In genomic region chr10:76428541-76429330, GRCh38 we compare ENCODE assay signal across 9 cellular contexts.
DNase-seq lines count a peak whose midpoint lies in the region; ATAC-seq, FAIRE-seq and TF ChIP-seq lines count a peak whose summit lies in the region.
"Had no signal": no experiment of that assay in that cellular context is flagged by ENCODE, and none has a peak within 500 bp of the region (broad histone marks: within the 10 kb centered on the region; RNA-seq: fewer than 3 reads in every experiment).

No MANE protein-coding gene starts in this region.

- H3K4me2 ChIP-seq in A549 = peak overlapping the region; percentile 36; the same call in 1 of the 3 replicates

- H3K4me3 ChIP-seq in A549 = no peak overlapping the region
- no peak overlapping the region for H3K4me3 ChIP-seq in astrocyte of the cerebellum (ENCODE audit: low read depth, low read length)
- no peak overlapping the region for H3K4me3 ChIP-seq in kidney epithelial cell (ENCODE audit: low read depth, low read length)

- no peak overlapping the region for H3K27ac Mint-ChIP-seq in glutamatergic neuron (ENCODE audit: unreplicated experiment)
- H3K27ac Mint-ChIP-seq: naive thymus-derived CD4-positive, alpha-beta T cell had no signal

- no peak for TF ChIP-seq EP300 in A549 (IDR thresholded peaks at IDR 0.05)

- H3K27me3 ChIP-seq in kidney epithelial cell (ENCODE audit: control insufficient read depth, insufficient read depth, low read length) = no peaks in the 10 kb centered on the region

- H3K4me1 Mint-ChIP-seq in glutamatergic neuron (ENCODE audit: low read depth, unreplicated experiment) = peaks cover 11% of the 10 kb centered on the region
- H3K4me1 Mint-ChIP-seq: naive thymus-derived CD4-positive, alpha-beta T cell had no signal

- peaks cover 21% of the 10 kb centered on the region for H3K4me1 ChIP-seq in A549

- no peak for TF ChIP-seq CTCF in A549 (IDR thresholded peaks at IDR 0.05)
- TF ChIP-seq CTCF in astrocyte of the cerebellum (IDR thresholded peaks at IDR 0.05; ENCODE audit: low read depth, low read length, missing control alignments) = no peak
- no peak for TF ChIP-seq CTCF in kidney epithelial cell (IDR thresholded peaks at IDR 0.05; ENCODE audit: insufficient read depth, low read length, poor library complexity, severe bottlenecking)
- TF ChIP-seq CTCF in glutamatergic neuron (IDR thresholded peaks at IDR 0.05; ENCODE audit: partially characterized antibody, unreplicated experiment) = no peak

- no peaks in the 10 kb centered on the region for H3K36me3 ChIP-seq in kidney epithelial cell (ENCODE audit: control insufficient read depth, insufficient read depth, low read length)

- FAIRE-seq in A549 (lab: Jason Lieb, UNC) = no peak

- H3K27me3 Mint-ChIP-seq in glutamatergic neuron (ENCODE audit: unreplicated experiment) = no peaks in the 10 kb centered on the region

- H3K4me3 Mint-ChIP-seq in glutamatergic neuron (ENCODE audit: unreplicated experiment) = no peak overlapping the region
- H3K4me3 Mint-ChIP-seq: naive thymus-derived CD4-positive, alpha-beta T cell had no signal

- TF ChIP-seq POLR2A in A549 (IDR thresholded peaks at IDR 0.05; ENCODE audit: low read length) = no peak

- H3K9me3 ChIP-seq in A549 = no peaks in the 10 kb centered on the region

- peak in 1 of 2 experiments; percentile 17 for DNase-seq in A549 (ENCODE audit: low read depth in 1 of 2, low spot score in 1 of 2)
- peak; percentile 83 for DNase-seq in HT1080 (ENCODE audit: low read depth)
- peak; percentile 88 for DNase-seq in astrocyte of the cerebellum (ENCODE audit: low read depth)
- peak; percentile 64 for DNase-seq in kidney epithelial cell (ENCODE audit: low read depth)
- DNase-seq in activated CD4-positive, alpha-beta T cell treated with anti-CD3 and anti-CD28 coated beads, Interleukin-2, amount 50 U/mL, for 48 hours = no peak
- DNase-seq in glutamatergic neuron = no peak
- DNase-seq: naive thymus-derived CD4-positive, alpha-beta T cell had no signal

- in situ Hi-C loops in astrocyte of the cerebellum (cut with HindIII; ENCODE audit: low sequenced_read_pairs) = no loop called here

- CTCF ChIA-PET in A549 (lab: Yijun Ruan, JAX) = interaction anchor here (0.7 kb wide), 1 partner anchor 576 kb away, joined by 3 read pairs; no protein-coding TSS in a partner anchor

- H3K27ac ChIP-seq in A549 = peak overlapping the region in 1 of 2 experiments; percentile 28; a peak in 2 of 6 replicates

- ATAC-seq in A549 (peak; percentile 28 to 54; a peak in 2 of 6 replicates), GM21381 (IDR thresholded peaks at IDR 0.05; ENCODE audit: unreplicated experiment) (no peak), HG02840 (IDR thresholded peaks at IDR 0.05; ENCODE audit: low FRiP score, unreplicated experiment) (no peak)
- ATAC-seq: naive thymus-derived CD4-positive, alpha-beta T cell had no signal

- H3K36me3 Mint-ChIP-seq in glutamatergic neuron (ENCODE audit: unreplicated experiment) = no peaks in the 10 kb centered on the region
- H3K36me3 Mint-ChIP-seq: naive thymus-derived CD4-positive, alpha-beta T cell had no signal

- POLR2A ChIA-PET in A549 (lab: Yijun Ruan, JAX) = no interaction called here

- H3K9me3 Mint-ChIP-seq in glutamatergic neuron (ENCODE audit: unreplicated experiment) = no peaks in the 10 kb centered on the region

- TF ChIP-seq RAD21 in A549 (conservative IDR thresholded peaks at IDR 0.05 in 1 of 2, IDR thresholded peaks at IDR 0.05 in 1 of 2) = no peak

- 44% methylated on average over 4 of the region's 4 CpGs for WGBS in A549 (ENCODE audit: missing lambda C conversion rate)

TF ChIP-seq in A549, 52 proteins besides CTCF, POLR2A, EP300 and RAD21:
- no peak for TF ChIP-seq KDM1A (IDR thresholded peaks at IDR 0.05; ENCODE audit: low read depth)
- no peak for TF ChIP-seq HOXB13 (CRISPR knock-in tag; IDR thresholded peaks at IDR 0.05; ENCODE audit: low read depth)
- no peak for TF ChIP-seq HDAC2 (IDR thresholded peaks at IDR 0.05)
- no peak for TF ChIP-seq EHF (CRISPR knock-in tag; IDR thresholded peaks at IDR 0.05)
- TF ChIP-seq NFE2L2 (conservative IDR thresholded peaks at IDR 0.05; ENCODE audit: low read length) = no peak
- no peak for TF ChIP-seq RNF2 (IDR thresholded peaks at IDR 0.05; ENCODE audit: borderline replicate concordance, low read depth)
- peak; percentile 41 for TF ChIP-seq MAFK (IDR thresholded peaks at IDR 0.05; ENCODE audit: partially characterized antibody)
TF ChIP-seq in A549: peak in this region for 1.

Comparison
In these comparisons a context has a peak if more than half of its experiments do, and no peak if none do; other contexts are left out.
1. ATAC-seq: peak in A549 (2 of 2); none in GM21381 (single experiment) and HG02840 (single experiment).
2. DNase-seq: peak in HT1080 (single experiment), astrocyte of the cerebellum (single experiment) and kidney epithelial cell (single experiment); none in activated CD4-positive, alpha-beta T cell treated with anti-CD3 and anti-CD28 coated beads, Interleukin-2, amount 50 U/mL, for 48 hours (0 of 2) and glutamatergic neuron (single experiment).